1 cellular context compared by ENCODE assay signal in the genomic region with DNA sequence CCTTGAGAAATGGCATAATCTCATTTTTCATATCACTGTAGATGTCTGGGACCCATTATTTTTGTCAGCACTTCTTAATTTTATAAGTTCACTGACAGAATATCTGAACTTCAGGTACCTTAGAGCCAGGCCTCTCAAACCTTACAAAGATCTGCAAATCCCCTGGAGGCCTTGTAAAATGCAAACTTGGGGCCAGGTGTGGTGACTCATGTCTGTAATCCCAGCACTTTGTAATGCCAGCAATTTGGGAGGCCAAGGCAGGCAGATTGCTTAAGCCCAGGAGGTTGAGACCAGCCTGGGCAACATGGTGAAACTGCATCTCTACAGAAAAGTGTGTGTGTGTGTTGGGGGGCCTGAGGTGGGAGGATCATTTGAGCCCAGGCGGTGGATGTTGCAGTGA.
A peak's percentile ranks its signal among the peaks of the same experiment; 100 is the strongest.
TF ChIP-seq lines count a peak whose summit lies in the region.

No MANE protein-coding gene starts in this region.

TF ChIP-seq in GM23338, 12 proteins besides CTCF, POLR2A, EP300 and RAD21 (continued from another document):
- TF ChIP-seq, protein P1, sequence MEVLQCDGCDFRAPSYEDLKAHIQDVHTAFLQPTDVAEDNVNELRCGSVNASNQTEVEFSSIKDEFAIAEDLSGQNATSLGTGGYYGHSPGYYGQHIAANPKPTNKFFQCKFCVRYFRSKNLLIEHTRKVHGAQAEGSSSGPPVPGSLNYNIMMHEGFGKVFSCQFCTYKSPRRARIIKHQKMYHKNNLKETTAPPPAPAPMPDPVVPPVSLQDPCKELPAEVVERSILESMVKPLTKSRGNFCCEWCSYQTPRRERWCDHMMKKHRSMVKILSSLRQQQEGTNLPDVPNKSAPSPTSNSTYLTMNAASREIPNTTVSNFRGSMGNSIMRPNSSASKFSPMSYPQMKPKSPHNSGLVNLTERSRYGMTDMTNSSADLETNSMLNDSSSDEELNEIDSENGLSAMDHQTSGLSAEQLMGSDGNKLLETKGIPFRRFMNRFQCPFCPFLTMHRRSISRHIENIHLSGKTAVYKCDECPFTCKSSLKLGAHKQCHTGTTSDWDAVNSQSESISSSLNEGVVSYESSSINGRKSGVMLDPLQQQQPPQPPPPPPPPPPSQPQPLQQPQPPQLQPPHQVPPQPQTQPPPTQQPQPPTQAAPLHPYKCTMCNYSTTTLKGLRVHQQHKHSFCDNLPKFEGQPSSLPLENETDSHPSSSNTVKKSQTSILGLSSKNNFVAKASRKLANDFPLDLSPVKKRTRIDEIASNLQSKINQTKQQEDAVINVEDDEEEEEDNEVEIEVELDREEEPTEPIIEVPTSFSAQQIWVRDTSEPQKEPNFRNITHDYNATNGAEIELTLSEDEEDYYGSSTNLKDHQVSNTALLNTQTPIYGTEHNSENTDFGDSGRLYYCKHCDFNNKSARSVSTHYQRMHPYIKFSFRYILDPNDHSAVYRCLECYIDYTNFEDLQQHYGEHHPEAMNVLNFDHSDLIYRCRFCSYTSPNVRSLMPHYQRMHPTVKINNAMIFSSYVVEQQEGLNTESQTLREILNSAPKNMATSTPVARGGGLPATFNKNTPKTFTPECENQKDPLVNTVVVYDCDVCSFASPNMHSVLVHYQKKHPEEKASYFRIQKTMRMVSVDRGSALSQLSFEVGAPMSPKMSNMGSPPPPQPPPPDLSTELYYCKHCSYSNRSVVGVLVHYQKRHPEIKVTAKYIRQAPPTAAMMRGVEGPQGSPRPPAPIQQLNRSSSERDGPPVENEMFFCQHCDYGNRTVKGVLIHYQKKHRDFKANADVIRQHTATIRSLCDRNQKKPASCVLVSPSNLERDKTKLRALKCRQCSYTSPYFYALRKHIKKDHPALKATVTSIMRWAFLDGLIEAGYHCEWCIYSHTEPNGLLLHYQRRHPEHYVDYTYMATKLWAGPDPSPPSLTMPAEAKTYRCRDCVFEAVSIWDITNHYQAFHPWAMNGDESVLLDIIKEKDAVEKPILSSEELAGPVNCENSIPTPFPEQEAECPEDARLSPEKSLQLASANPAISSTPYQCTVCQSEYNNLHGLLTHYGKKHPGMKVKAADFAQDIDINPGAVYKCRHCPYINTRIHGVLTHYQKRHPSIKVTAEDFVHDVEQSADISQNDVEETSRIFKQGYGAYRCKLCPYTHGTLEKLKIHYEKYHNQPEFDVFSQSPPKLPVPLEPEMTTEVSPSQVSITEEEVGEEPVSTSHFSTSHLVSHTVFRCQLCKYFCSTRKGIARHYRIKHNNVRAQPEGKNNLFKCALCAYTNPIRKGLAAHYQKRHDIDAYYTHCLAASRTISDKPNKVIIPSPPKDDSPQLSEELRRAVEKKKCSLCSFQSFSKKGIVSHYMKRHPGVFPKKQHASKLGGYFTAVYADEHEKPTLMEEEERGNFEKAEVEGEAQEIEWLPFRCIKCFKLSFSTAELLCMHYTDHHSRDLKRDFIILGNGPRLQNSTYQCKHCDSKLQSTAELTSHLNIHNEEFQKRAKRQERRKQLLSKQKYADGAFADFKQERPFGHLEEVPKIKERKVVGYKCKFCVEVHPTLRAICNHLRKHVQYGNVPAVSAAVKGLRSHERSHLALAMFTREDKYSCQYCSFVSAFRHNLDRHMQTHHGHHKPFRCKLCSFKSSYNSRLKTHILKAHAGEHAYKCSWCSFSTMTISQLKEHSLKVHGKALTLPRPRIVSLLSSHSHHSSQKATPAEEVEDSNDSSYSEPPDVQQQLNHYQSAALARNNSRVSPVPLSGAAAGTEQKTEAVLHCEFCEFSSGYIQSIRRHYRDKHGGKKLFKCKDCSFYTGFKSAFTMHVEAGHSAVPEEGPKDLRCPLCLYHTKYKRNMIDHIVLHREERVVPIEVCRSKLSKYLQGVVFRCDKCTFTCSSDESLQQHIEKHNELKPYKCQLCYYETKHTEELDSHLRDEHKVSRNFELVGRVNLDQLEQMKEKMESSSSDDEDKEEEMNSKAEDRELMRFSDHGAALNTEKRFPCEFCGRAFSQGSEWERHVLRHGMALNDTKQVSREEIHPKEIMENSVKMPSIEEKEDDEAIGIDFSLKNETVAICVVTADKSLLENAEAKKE (CRISPR knock-in tag; IDR thresholded peaks at IDR 0.05) = 0 out of 2 replicates have a peak, but pooled peaks have one; percentile 37
